In genomic region chr22:49897015-49897684, GRCh38 we compare ENCODE assay signal across 15 cellular contexts. TPM values are rescaled to one million over a fixed set of nuclear protein-coding genes. Genes with fewer than 3 reads are reported as not detected.
DNase-seq lines count a peak whose midpoint lies in the region; ATAC-seq, FAIRE-seq and TF ChIP-seq lines count a peak whose summit lies in the region.
"Had no signal": no experiment of that assay in that cellular context is flagged by ENCODE, and none has a peak within 500 bp of the region (broad histone marks: within the 10 kb centered on the region; RNA-seq: fewer than 3 reads in every experiment).

No MANE protein-coding gene starts in this region.

- no peak for TF ChIP-seq POLR2A in H1 (IDR thresholded peaks at IDR 0.05; ENCODE audit: control extremely low read depth in 1 of 2, low read depth in 2 of 2, low read length in 2 of 2)

- H3K4me1 ChIP-seq in CD4-positive, CD25-positive, alpha-beta regulatory T cell (ENCODE audit: control insufficient read depth, insufficient read depth, low read length, poor library complexity, severe bottlenecking): no peaks in the 10 kb centered on the region
- H3K4me1 ChIP-seq in HEK293 (ENCODE audit: control insufficient read depth, insufficient read depth, low read length) (no peaks in the 10 kb centered on the region), H1 (replicated peaks in 1 of 4; ENCODE audit: control insufficient read depth in 3 of 4, insufficient read depth in 4 of 4, low read length in 3 of 4) (no peaks in the 10 kb centered on the region)
- H3K4me1 ChIP-seq: BE2C had no signal

- no peak for TF ChIP-seq EP300 in H1 (IDR thresholded peaks at IDR 0.05; ENCODE audit: borderline replicate concordance in 1 of 2, low read depth in 2 of 2, low read length in 2 of 2)

- peaks cover 0 to 9% of the 10 kb centered on the region in 2 experiments for H4K20me1 ChIP-seq in H1 (replicated peaks in 1 of 2; ENCODE audit: control insufficient read depth in 1 of 2, insufficient read depth in 2 of 2, low read length in 2 of 2)

- H3K27ac ChIP-seq in CD4-positive, CD25-positive, alpha-beta regulatory T cell (ENCODE audit: insufficient read depth, low read length, poor library complexity, severe bottlenecking): no peak overlapping the region
- H3K27ac ChIP-seq in HEK293 (ENCODE audit: extremely low read depth, low read depth, low read length) (no peak overlapping the region), H1 (ENCODE audit: low read depth, low read length) (no peak overlapping the region)
- H3K27ac ChIP-seq: C4-2B had no signal

- 88% methylated on average over 7 of the region's 8 CpGs; no CpG with 5 or more reads in 1 of the 2 experiments for WGBS in H1 (ENCODE audit: extremely low coverage in 1 of 2, insufficient coverage in 1 of 2, insufficient read length in 1 of 2, insufficient replicate concordance in 2 of 2, low coverage in 1 of 2, low lambda C conversion rate in 2 of 2, missing lambda C conversion rate in 1 of 2), 2 experiments

- no peak overlapping the region for H2BK20ac ChIP-seq in H1 (ENCODE audit: low read length)

- DNase-seq in activated naive CD4-positive, alpha-beta T cell treated with anti-CD3 and anti-CD28 coated beads for 36 hours: no peak
- no peak for DNase-seq in CD4-positive, CD25-positive, alpha-beta regulatory T cell
- DNase-seq in H1 (ENCODE audit: low read depth in 1 of 2, low spot score in 2 of 2) (no peak), endothelial cell (ENCODE audit: low spot score) (no peak), mesothelial cell of epicardium (ENCODE audit: low spot score in 2 of 2, unreplicated experiment in 2 of 2) (no peak)
- DNase-seq: BE2C; CD8-positive, alpha-beta memory T cell; IMR-90 had no signal

- H3K4me1 Mint-ChIP-seq in activated naive CD4-positive, alpha-beta T cell treated with anti-CD3 and anti-CD28 coated beads, Interleukin-2, amount 50 U/mL, for 24 hours: peaks cover 3% of the 10 kb centered on the region
- H3K4me1 Mint-ChIP-seq in activated naive CD4-positive, alpha-beta T cell treated with anti-CD3 and anti-CD28 coated beads for 36 hours (ENCODE audit: low read depth): no peaks in the 10 kb centered on the region
- peaks cover 0 to 7% (median 4%) of the 10 kb centered on the region in 4 donors for H3K4me1 Mint-ChIP-seq in CD4-positive, CD25-positive, alpha-beta regulatory T cell
- no peaks in the 10 kb centered on the region for H3K4me1 Mint-ChIP-seq in endothelial cell (ENCODE audit: unreplicated experiment)
- no peaks in the 10 kb centered on the region for H3K4me1 Mint-ChIP-seq in mesothelial cell of epicardium

- no peak for ATAC-seq in CD4-positive, CD25-positive, alpha-beta regulatory T cell (ENCODE audit: low read depth in 2 of 2)
- ATAC-seq in GM21367 (IDR thresholded peaks at IDR 0.05; ENCODE audit: unreplicated experiment): no peak
- ATAC-seq: HCT116 had no signal

- H2BK120ac ChIP-seq in H1 (replicated peaks; ENCODE audit: low read depth, low read length): no peak overlapping the region

- H3K27me3 ChIP-seq in CD4-positive, CD25-positive, alpha-beta regulatory T cell (ENCODE audit: control insufficient read depth, insufficient read depth, low read length): no peaks in the 10 kb centered on the region
- H3K27me3 ChIP-seq in H1 (replicated peaks in 1 of 4; ENCODE audit: control insufficient read depth in 3 of 4, extremely low read depth in 1 of 4, insufficient read depth in 3 of 4, low read length in 3 of 4): no peaks in the 10 kb centered on the region
- H3K27me3 ChIP-seq: BE2C had no signal

- POLR2A ChIA-PET in HEK293 (lab: Yijun Ruan, JAX): no interaction called here
- POLR2A ChIA-PET in H1 (lab: Charles Lee; ENCODE audit: partially characterized antibody): no interaction called here

- H4K8ac ChIP-seq in H1 (ENCODE audit: extremely low read depth, insufficient read depth, low read length): no peak overlapping the region

- peaks cover 8% of the 10 kb centered on the region for H3K9me3 Mint-ChIP-seq in activated naive CD4-positive, alpha-beta T cell treated with anti-CD3 and anti-CD28 coated beads, Interleukin-2, amount 50 U/mL, for 24 hours
- peaks cover 2% of the 10 kb centered on the region for H3K9me3 Mint-ChIP-seq in activated naive CD4-positive, alpha-beta T cell treated with anti-CD3 and anti-CD28 coated beads for 36 hours
- no peaks in the 10 kb centered on the region for H3K9me3 Mint-ChIP-seq in CD4-positive, CD25-positive, alpha-beta regulatory T cell
- no peaks in the 10 kb centered on the region for H3K9me3 Mint-ChIP-seq in endothelial cell (ENCODE audit: unreplicated experiment)
- peaks cover 30% of the 10 kb centered on the region for H3K9me3 Mint-ChIP-seq in mesothelial cell of epicardium

- peaks cover 20% of the 10 kb centered on the region for H3K36me3 Mint-ChIP-seq in activated naive CD4-positive, alpha-beta T cell treated with anti-CD3 and anti-CD28 coated beads, Interleukin-2, amount 50 U/mL, for 24 hours
- peaks cover 33% of the 10 kb centered on the region for H3K36me3 Mint-ChIP-seq in activated naive CD4-positive, alpha-beta T cell treated with anti-CD3 and anti-CD28 coated beads for 36 hours (ENCODE audit: low read depth)
- H3K36me3 Mint-ChIP-seq in CD4-positive, CD25-positive, alpha-beta regulatory T cell: peaks cover 26% of the 10 kb centered on the region
- H3K36me3 Mint-ChIP-seq in endothelial cell (ENCODE audit: low read depth, unreplicated experiment) (peaks cover 37% of the 10 kb centered on the region), mesothelial cell of epicardium (peaks cover 68% of the 10 kb centered on the region)

- no peak overlapping the region for H3K4ac ChIP-seq in H1 (replicated peaks; ENCODE audit: insufficient read length, low read depth, low read length)

- no peak overlapping the region for H2BK5ac ChIP-seq in H1 (ENCODE audit: low read depth, low read length)

- H3K4me3 Mint-ChIP-seq in activated naive CD4-positive, alpha-beta T cell treated with anti-CD3 and anti-CD28 coated beads, Interleukin-2, amount 50 U/mL, for 24 hours: no peak overlapping the region
- no peak overlapping the region for H3K4me3 Mint-ChIP-seq in activated naive CD4-positive, alpha-beta T cell treated with anti-CD3 and anti-CD28 coated beads for 36 hours
- no peak overlapping the region for H3K4me3 Mint-ChIP-seq in CD4-positive, CD25-positive, alpha-beta regulatory T cell
- H3K4me3 Mint-ChIP-seq in endothelial cell (ENCODE audit: unreplicated experiment) (no peak overlapping the region), mesothelial cell of epicardium (no peak overlapping the region)
- H3K4me3 Mint-ChIP-seq: CD8-positive, alpha-beta memory T cell had no signal

- H2AFZ ChIP-seq in H1 (ENCODE audit: low read length): no peak overlapping the region

- H3K18ac ChIP-seq in H1 (ENCODE audit: extremely low read depth, low read length): no peak overlapping the region

- no peak for TF ChIP-seq RAD21 in H1 (IDR thresholded peaks at IDR 0.05 in 1 of 2, conservative IDR thresholded peaks at IDR 0.05 in 1 of 2; ENCODE audit: low read depth in 2 of 2, low read length in 2 of 2)

- H3K27me3 Mint-ChIP-seq in activated naive CD4-positive, alpha-beta T cell treated with anti-CD3 and anti-CD28 coated beads, Interleukin-2, amount 50 U/mL, for 24 hours: no peaks in the 10 kb centered on the region
- no peaks in the 10 kb centered on the region for H3K27me3 Mint-ChIP-seq in activated naive CD4-positive, alpha-beta T cell treated with anti-CD3 and anti-CD28 coated beads for 36 hours (ENCODE audit: low read depth)
- H3K27me3 Mint-ChIP-seq in CD4-positive, CD25-positive, alpha-beta regulatory T cell: no peaks in the 10 kb centered on the region
- H3K27me3 Mint-ChIP-seq in endothelial cell (ENCODE audit: unreplicated experiment): peaks cover 16% of the 10 kb centered on the region
- no peaks in the 10 kb centered on the region for H3K27me3 Mint-ChIP-seq in mesothelial cell of epicardium (ENCODE audit: low read depth)
- H3K27me3 Mint-ChIP-seq: CD8-positive, alpha-beta memory T cell had no signal

- CTCF ChIA-PET in activated naive CD4-positive, alpha-beta T cell treated with anti-CD3 and anti-CD28 coated beads for 36 hours (lab: Charles Lee): no interaction called here
- CTCF ChIA-PET in HEK293 (lab: Yijun Ruan, JAX) (interaction anchor here (1.2 kb wide), 1 partner anchor 34 kb away, joined by 3 read pairs; no protein-coding TSS in a partner anchor), H1 (lab: Charles Lee; ENCODE audit: partially characterized antibody) (interaction anchor here (1.0 kb wide), 1 partner anchor 96 kb away, joined by 3 read pairs; no protein-coding TSS in a partner anchor)

- no peak for FAIRE-seq in H1 (lab: Jason Lieb, UNC)
- FAIRE-seq: A204.1, H54 had no signal

- H2AK5ac ChIP-seq in H1 (ENCODE audit: low read depth, low read length): no peak overlapping the region

- intact Hi-C loops in activated naive CD4-positive, alpha-beta T cell treated with anti-CD3 and anti-CD28 coated beads for 36 hours (cut with micrococcal nuclease): no loop called here

- H3K56ac ChIP-seq in H1 (replicated peaks; ENCODE audit: insufficient read length, low read depth, low read length): no peak overlapping the region

- no peak overlapping the region for H3K9ac ChIP-seq in H1 (replicated peaks in 1 of 4; ENCODE audit: extremely low read depth in 1 of 4, low read depth in 3 of 4, low read length in 3 of 4)

- H2BK12ac ChIP-seq in H1 (ENCODE audit: low read depth, low read length): no peak overlapping the region

- no peak overlapping the region for H3K4me2 ChIP-seq in H1 (ENCODE audit: insufficient read depth in 1 of 2, low read depth in 2 of 2, low read length in 2 of 2)

- H3K14ac ChIP-seq in H1 (ENCODE audit: insufficient read length): no peak overlapping the region

- H3K27ac Mint-ChIP-seq in activated naive CD4-positive, alpha-beta T cell treated with anti-CD3 and anti-CD28 coated beads, Interleukin-2, amount 50 U/mL, for 24 hours: peak overlapping the region; percentile 52
- H3K27ac Mint-ChIP-seq in activated naive CD4-positive, alpha-beta T cell treated with anti-CD3 and anti-CD28 coated beads for 36 hours: no peak overlapping the region
- H3K27ac Mint-ChIP-seq in CD4-positive, CD25-positive, alpha-beta regulatory T cell: peak overlapping the region in 2 of 3 donors; percentile 42 to 62
- no peak overlapping the region for H3K27ac Mint-ChIP-seq in endothelial cell (ENCODE audit: unreplicated experiment)
- no peak overlapping the region for H3K27ac Mint-ChIP-seq in mesothelial cell of epicardium

- no peaks in the 10 kb centered on the region for H3K79me2 ChIP-seq in H1 (ENCODE audit: control insufficient read depth in 1 of 2, insufficient read depth in 2 of 2, low read length in 2 of 2)

- H3K23me2 ChIP-seq in H1 (ENCODE audit: low read depth, low read length): no peaks in the 10 kb centered on the region

- no peak overlapping the region for H2BK15ac ChIP-seq in H1 (ENCODE audit: low read length)

- peaks cover 7% of the 10 kb centered on the region for H3K36me3 ChIP-seq in CD4-positive, CD25-positive, alpha-beta regulatory T cell (ENCODE audit: control insufficient read depth, insufficient read depth, low read length)
- H3K36me3 ChIP-seq in HEK293 (ENCODE audit: control insufficient read depth in 2 of 2, insufficient read depth in 1 of 2, low read length in 2 of 2) (peaks cover 4 to 31% of the 10 kb centered on the region in 2 experiments; a peak in 2 of 3 replicates), H1 (ENCODE audit: control insufficient read depth in 2 of 4, insufficient read depth in 4 of 4, low read length in 3 of 4) (peaks cover 0 to 12% (median 5%) of the 10 kb centered on the region in 4 experiments; a peak in 4 of 8 replicates)

- H3K9me3 ChIP-seq in CD4-positive, CD25-positive, alpha-beta regulatory T cell (ENCODE audit: control insufficient read depth in 2 of 2, low read length in 2 of 2): no peaks in the 10 kb centered on the region
- H3K9me3 ChIP-seq in HEK293 (ENCODE audit: control insufficient read depth, insufficient read depth, low read depth, low read length) (no peaks in the 10 kb centered on the region), H1 (ENCODE audit: insufficient read depth in 2 of 2, low read depth in 1 of 2, low read length in 1 of 2) (peaks cover 6 to 10% of the 10 kb centered on the region in 2 experiments; a peak in 2 of 4 replicates)
- H3K9me3 ChIP-seq: BE2C had no signal

- no peak overlapping the region for H3K23ac ChIP-seq in H1 (ENCODE audit: insufficient read length)

- no peaks in the 10 kb centered on the region for H3K79me1 ChIP-seq in H1 (ENCODE audit: low read depth, low read length)

- H4K5ac ChIP-seq in H1 (ENCODE audit: insufficient read length, low read depth, low read length): no peak overlapping the region

- no peak overlapping the region for H3K4me3 ChIP-seq in CD4-positive, CD25-positive, alpha-beta regulatory T cell (ENCODE audit: low read depth, low read length)
- no peak overlapping the region for H3K4me3 ChIP-seq in HEK293 (ENCODE audit: low read depth, low read length)
- no peak overlapping the region for H3K4me3 ChIP-seq in H1 (ENCODE audit: extremely low read depth in 1 of 4, insufficient read depth in 2 of 4, low read depth in 3 of 4, low read length in 4 of 4)

- no peak for TF ChIP-seq CTCF in HEK293 (tag by site-specific recombination; IDR thresholded peaks at IDR 0.05)
- TF ChIP-seq CTCF in H1 (IDR thresholded peaks at IDR 0.05; ENCODE audit: control extremely low read depth in 1 of 3, insufficient read depth in 1 of 3, low read depth in 1 of 3, low read length in 3 of 3): no peak
- no peak for TF ChIP-seq CTCF in endothelial cell (IDR thresholded peaks at IDR 0.05; ENCODE audit: unreplicated experiment)
- TF ChIP-seq CTCF in mesothelial cell of epicardium (IDR thresholded peaks at IDR 0.05; ENCODE audit: unreplicated experiment): no peak

- H4K91ac ChIP-seq in H1 (replicated peaks; ENCODE audit: insufficient read length, low read length): no peak overlapping the region

RNA-seq across cellular contexts. Expression of gene ALG12, which starts 21.1 kb away (rescaled TPM):
- total RNA-seq in activated naive CD4-positive, alpha-beta T cell treated with anti-CD3 and anti-CD28 coated beads for 36 hours: 1 to 10 TPM; 7.4 to 9.6 TPM
- 18.1 TPM for total RNA-seq in CD4-positive, CD25-positive, alpha-beta regulatory T cell
- polyA plus RNA-seq in CD4-positive, CD25-positive, alpha-beta regulatory T cell: 10 to 100 TPM; 12.6 to 16.9 (median 15.0) TPM
- total RNA-seq in H1 (2021; fragmentation: NEBNext Ultra II Directional; extraction: Animal tissue kit (Norgen Biotek cat#: 25700)): 22.5 and 25.0 TPM in 2 replicates
- 13.4 and 24.1 TPM in 2 replicates for polyA plus RNA-seq in H1 (2011; rRNA removed)
- 16.1 TPM for polyA plus RNA-seq in H1 (2011; cell fraction: cytosol; rRNA removed)
- 28.5 TPM for polyA plus RNA-seq in H1 (2011; cell fraction: nucleus; rRNA removed)
- 14.6 to 25.7 TPM (median 22.3 TPM) in 4 replicates for polyA plus RNA-seq in H1 (2012, experiment 1 of 2)
- 19.9 TPM for polyA plus RNA-seq in H1 (2012, experiment 2 of 2)
- 23.8 TPM for polyA plus RNA-seq in H1 (2013, experiment 1 of 2)
- polyA plus RNA-seq in H1 (2013, experiment 2 of 2): 25.7 TPM
- 20.3 and 23.2 TPM in 2 replicates for polyA minus RNA-seq in H1 (2011; rRNA and poly(A)+ RNA removed)
- polyA minus RNA-seq in H1 (2011; cell fraction: cytosol; rRNA and poly(A)+ RNA removed): 11.2 TPM
- 7.9 TPM for polyA minus RNA-seq in H1 (2011; cell fraction: nucleus; rRNA and poly(A)+ RNA removed)
- 23.2 TPM for total RNA-seq in endothelial cell (ENCODE audit: unreplicated experiment)
- total RNA-seq in mesothelial cell of epicardium: 26.4 to 30.9 TPM (median 26.8 TPM) in 3 replicates

RNA-seq across cellular contexts. Expression of gene CRELD2, which starts 21.3 kb away (rescaled TPM):
- 10 to 100 TPM; 15.3 to 16.2 TPM for total RNA-seq in activated naive CD4-positive, alpha-beta T cell treated with anti-CD3 and anti-CD28 coated beads for 36 hours
- total RNA-seq in CD4-positive, CD25-positive, alpha-beta regulatory T cell: 37.8 TPM
- polyA plus RNA-seq in CD4-positive, CD25-positive, alpha-beta regulatory T cell: 10 to 100 TPM; 22.4 to 38.2 (median 31.8) TPM
- 36.6 and 39.4 TPM in 2 replicates for total RNA-seq in H1 (2021; fragmentation: NEBNext Ultra II Directional; extraction: Animal tissue kit (Norgen Biotek cat#: 25700))
- polyA plus RNA-seq in H1 (2011; rRNA removed): 24.5 and 34.3 TPM in 2 replicates
- polyA plus RNA-seq in H1 (2011; cell fraction: cytosol; rRNA removed): 35.6 TPM
- 52.5 TPM for polyA plus RNA-seq in H1 (2011; cell fraction: nucleus; rRNA removed)
- polyA plus RNA-seq in H1 (2012, experiment 1 of 2): 19.3 to 35.8 TPM (median 34.6 TPM) in 4 replicates
- 23.7 TPM for polyA plus RNA-seq in H1 (2012, experiment 2 of 2)
- polyA plus RNA-seq in H1 (2013, experiment 1 of 2): 24.9 TPM
- polyA plus RNA-seq in H1 (2013, experiment 2 of 2): 26.3 TPM
- 6.1 and 8.2 TPM in 2 replicates for polyA minus RNA-seq in H1 (2011; rRNA and poly(A)+ RNA removed)
- polyA minus RNA-seq in H1 (2011; cell fraction: cytosol; rRNA and poly(A)+ RNA removed): 8.7 TPM
- 8.0 TPM for polyA minus RNA-seq in H1 (2011; cell fraction: nucleus; rRNA and poly(A)+ RNA removed)
- total RNA-seq in endothelial cell (ENCODE audit: unreplicated experiment): 207 TPM
- total RNA-seq in mesothelial cell of epicardium: 41.4 to 42.2 TPM (median 41.9 TPM) in 3 replicates

RNA-seq across cellular contexts. Expression of gene ZBED4, which starts 43.5 kb away (rescaled TPM):
- 10 to 100 TPM; 13.0 to 13.1 TPM for total RNA-seq in activated naive CD4-positive, alpha-beta T cell treated with anti-CD3 and anti-CD28 coated beads for 36 hours
- total RNA-seq in CD4-positive, CD25-positive, alpha-beta regulatory T cell: 17.1 TPM
- 1 to 10 TPM; 6.1 to 7.4 (median 6.9) TPM for polyA plus RNA-seq in CD4-positive, CD25-positive, alpha-beta regulatory T cell
- total RNA-seq in H1 (2021; fragmentation: NEBNext Ultra II Directional; extraction: Animal tissue kit (Norgen Biotek cat#: 25700)): 28.3 TPM in 2 replicates
- polyA plus RNA-seq in H1 (2011; rRNA removed): 11.0 and 14.5 TPM in 2 replicates
- polyA plus RNA-seq in H1 (2011; cell fraction: cytosol; rRNA removed): 10.6 TPM
- 15.8 TPM for polyA plus RNA-seq in H1 (2011; cell fraction: nucleus; rRNA removed)
- polyA plus RNA-seq in H1 (2012, experiment 1 of 2): 15.1 to 18.5 TPM (median 17.5 TPM) in 4 replicates
- polyA plus RNA-seq in H1 (2012, experiment 2 of 2): 7.3 TPM
- 14.2 TPM for polyA plus RNA-seq in H1 (2013, experiment 1 of 2)
- polyA plus RNA-seq in H1 (2013, experiment 2 of 2): 14.2 TPM
- polyA minus RNA-seq in H1 (2011; rRNA and poly(A)+ RNA removed): 12.9 and 14.6 TPM in 2 replicates
- 16.2 TPM for polyA minus RNA-seq in H1 (2011; cell fraction: cytosol; rRNA and poly(A)+ RNA removed)
- polyA minus RNA-seq in H1 (2011; cell fraction: nucleus; rRNA and poly(A)+ RNA removed): 14.9 TPM
- total RNA-seq in endothelial cell (ENCODE audit: unreplicated experiment) (22.6 TPM), mesothelial cell of epicardium (32.3 to 33.3 TPM (median 32.6 TPM) in 3 replicates)

Comparison
In these comparisons a context has a peak if more than half of its experiments do, and no peak if none do; other contexts are left out.
1. H3K27ac Mint-ChIP-seq: peak in activated naive CD4-positive, alpha-beta T cell treated with anti-CD3 and anti-CD28 coated beads, Interleukin-2, amount 50 U/mL, for 24 hours (single experiment) and CD4-positive, CD25-positive, alpha-beta regulatory T cell (2 of 3); none in activated naive CD4-positive, alpha-beta T cell treated with anti-CD3 and anti-CD28 coated beads for 36 hours (single experiment), endothelial cell (single experiment) and mesothelial cell of epicardium (single experiment).